ENCODE assay signal across 8 cellular contexts in the genomic region with DNA sequence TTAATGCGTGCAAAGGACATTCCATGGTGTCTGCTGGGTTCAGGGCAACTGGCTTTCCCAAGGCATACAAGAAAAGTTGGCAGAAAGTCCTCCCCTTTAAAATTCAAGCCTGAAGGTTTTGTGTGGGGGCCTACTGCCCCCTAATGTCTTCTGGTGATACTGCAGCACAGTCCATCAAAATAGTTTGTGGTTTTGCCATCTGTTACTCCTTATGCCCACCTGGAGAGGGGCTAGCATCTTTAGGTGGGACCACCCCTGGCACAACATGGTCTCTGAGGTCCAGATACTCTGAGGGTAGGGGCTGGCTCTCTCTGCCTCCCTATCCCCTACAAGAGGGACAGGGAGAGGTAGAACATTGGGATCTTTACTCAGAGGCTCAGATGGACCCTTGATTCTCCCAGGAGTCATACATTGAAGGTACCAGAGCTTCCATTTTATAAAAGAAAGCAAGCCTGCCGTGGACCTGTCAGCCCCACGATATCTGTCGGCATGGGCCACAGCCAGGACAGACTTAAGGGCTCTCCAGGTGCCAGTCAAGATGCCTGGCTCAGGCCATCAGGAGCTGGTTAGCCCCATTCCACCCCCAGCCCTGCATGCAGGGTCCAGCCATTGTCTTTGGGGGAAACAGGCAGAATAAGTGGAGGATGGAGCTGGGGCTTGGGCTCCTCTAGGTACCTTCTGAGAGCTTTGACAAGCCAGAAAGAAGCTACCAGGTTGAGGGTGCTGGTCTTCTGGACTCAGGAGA. TPM values are rescaled to one million over a fixed set of nuclear protein-coding genes. Genes with fewer than 3 reads are reported as not detected.
DNase-seq lines count a peak whose midpoint lies in the region; ATAC-seq and TF ChIP-seq lines count a peak whose summit lies in the region.

No MANE protein-coding gene starts in this region.

- H2BK12ac ChIP-seq in mesenchymal stem cell (ENCODE audit: low read length in 2 of 2): no peak overlapping the region

- peak; percentile 16 for DNase-seq in activated CD4-positive, CD25-positive, alpha-beta regulatory T cell treated with anti-CD3 and anti-CD28 coated beads, Interleukin-2, amount 50 U/mL, for 16 hours (ENCODE audit: low read depth, low spot score)
- DNase-seq in NAMALWA (ENCODE audit: low spot score) (peak; percentile 83), mesenchymal stem cell (peak; percentile 69), uterus (peak; percentile 36 to 51)
- DNase-seq in effector CD8-positive, alpha-beta T cell (lab: John Stamatoyannopoulos, UW): peak; percentile 24

- no peak overlapping the region for H2BK15ac ChIP-seq in mesenchymal stem cell (ENCODE audit: low read depth, poor library complexity, severe bottlenecking)

- H3K14ac ChIP-seq in mesenchymal stem cell (ENCODE audit: low read length in 2 of 2): no peak overlapping the region

- no peak overlapping the region for H3K18ac ChIP-seq in mesenchymal stem cell (ENCODE audit: low read depth in 1 of 2, low read length in 2 of 2)

- no peak for ATAC-seq in activated CD4-positive, CD25-positive, alpha-beta regulatory T cell treated with anti-CD3 and anti-CD28 coated beads, Interleukin-2, amount 50 U/mL, for 24 hours
- ATAC-seq in GM19328 (IDR thresholded peaks at IDR 0.05; ENCODE audit: unreplicated experiment): no peak

- no peak overlapping the region for H3K4ac ChIP-seq in mesenchymal stem cell (ENCODE audit: low read depth in 1 of 2, low read length in 2 of 2)

- H3K9me3 ChIP-seq in mesenchymal stem cell (ENCODE audit: control insufficient read depth, low read length) (no peaks in the 10 kb centered on the region), uterus (no peaks in the 10 kb centered on the region)

- H3K23ac ChIP-seq in mesenchymal stem cell (ENCODE audit: low read length in 2 of 2): no peak overlapping the region

- WGBS in mesenchymal stem cell: 67% methylated on average over 4 of the region's 4 CpGs

- intact Hi-C loops in uterus (cut with DNase I; ENCODE audit: low total_unique reads): no loop called here

- peaks cover 8% of the 10 kb centered on the region for H3K4me1 ChIP-seq in mesenchymal stem cell (ENCODE audit: control insufficient read depth, insufficient read depth, low read depth, low read length)
- H3K4me1 ChIP-seq in uterus: no peaks in the 10 kb centered on the region

- no peak overlapping the region for H2BK5ac ChIP-seq in mesenchymal stem cell (ENCODE audit: low read depth, low read length, poor library complexity, severe bottlenecking)

- no peak for TF ChIP-seq POLR2A in uterus (IDR thresholded peaks at IDR 0.05)

- H3K4me2 ChIP-seq in mesenchymal stem cell (ENCODE audit: low read length, poor library complexity, severe bottlenecking): no peak overlapping the region

- H3K9ac ChIP-seq in mesenchymal stem cell (ENCODE audit: low read length): peak overlapping the region; percentile 18

- peaks cover 5 to 30% of the 10 kb centered on the region in 2 experiments for H3K36me3 ChIP-seq in mesenchymal stem cell (ENCODE audit: control insufficient read depth in 1 of 2, insufficient read depth in 2 of 2, low read depth in 1 of 2, low read length in 2 of 2)
- H3K36me3 ChIP-seq in uterus: no peaks in the 10 kb centered on the region

- no peak overlapping the region for H2AFZ ChIP-seq in mesenchymal stem cell (ENCODE audit: low read depth, low read length)

- H3K27me3 ChIP-seq in mesenchymal stem cell (ENCODE audit: control insufficient read depth in 1 of 2, insufficient read depth in 1 of 2, low read length in 2 of 2): peaks cover 0 to 2% of the 10 kb centered on the region in 2 experiments
- no peaks in the 10 kb centered on the region for H3K27me3 ChIP-seq in uterus

- no peak overlapping the region for H4K91ac ChIP-seq in mesenchymal stem cell (ENCODE audit: low read length)

- H3K27ac ChIP-seq in mesenchymal stem cell (ENCODE audit: low read length, poor library complexity, severe bottlenecking) (no peak overlapping the region), uterus (no peak overlapping the region)

- no peak overlapping the region for H2BK120ac ChIP-seq in mesenchymal stem cell (ENCODE audit: low read depth, low read length)

- TF ChIP-seq CTCF in WI38 (IDR thresholded peaks at IDR 0.05; ENCODE audit: low read depth, low read length) (peak; percentile 90), uterus (IDR thresholded peaks at IDR 0.05) (peak; percentile 76 to 88 (median 82))

- no peak overlapping the region for H2AK5ac ChIP-seq in mesenchymal stem cell (ENCODE audit: low read length, severe bottlenecking)

- no peak overlapping the region for H4K8ac ChIP-seq in mesenchymal stem cell (ENCODE audit: low read length)

- H3K4me3 ChIP-seq in WI38 (ENCODE audit: low read depth, low read length): no peak overlapping the region
- no peak overlapping the region for H3K4me3 ChIP-seq in mesenchymal stem cell (ENCODE audit: insufficient read depth in 1 of 2, low read depth in 1 of 2, low read length in 2 of 2)
- H3K4me3 ChIP-seq in uterus: no peak overlapping the region

- peaks cover 2% of the 10 kb centered on the region for H3K79me1 ChIP-seq in mesenchymal stem cell (replicated peaks; ENCODE audit: low read length, poor library complexity, severe bottlenecking)

RNA-seq across cellular contexts. Expression of gene ESRP2, which starts 6.3 kb away (rescaled TPM):
- polyA plus RNA-seq in mesenchymal stem cell (2013, experiment 1 of 2): 0.04 TPM
- polyA plus RNA-seq in mesenchymal stem cell (2013, experiment 2 of 2): 0.03 TPM
- total RNA-seq in uterus: 1 to 10 TPM in 1 of 4 donors, under 1 TPM in 3; 0.26 to 5.3 (median 0.50) TPM

RNA-seq across cellular contexts. Expression of gene PLA2G15, which starts 15.6 kb away (rescaled TPM):
- polyA plus RNA-seq in mesenchymal stem cell (2013, experiment 1 of 2): 26.1 TPM
- polyA plus RNA-seq in mesenchymal stem cell (2013, experiment 2 of 2): 25.9 TPM
- 10 to 100 TPM in 2 of 4 donors, 1 to 10 TPM in 1, under 1 TPM in 1; 0.51 to 22.3 (median 7.9) TPM for total RNA-seq in uterus

RNA-seq across cellular contexts. Expression of gene SLC7A6, which starts 34.7 kb away (rescaled TPM):
- polyA plus RNA-seq in mesenchymal stem cell (2013, experiment 1 of 2): 27.0 TPM
- polyA plus RNA-seq in mesenchymal stem cell (2013, experiment 2 of 2): 34.1 TPM
- total RNA-seq in uterus: 10 to 100 TPM in 2 of 4 donors, 1 to 10 TPM in 2; 6.8 to 40.0 (median 19.6) TPM

Comparison
In these comparisons a context has a peak if more than half of its experiments do, and no peak if none do; other contexts are left out.
1. DNase-seq: peak in every context shown above with its lines; median percentile 83 in NAMALWA; 69 in mesenchymal stem cell; 44 in uterus; 24 in effector CD8-positive, alpha-beta T cell; 16 in activated CD4-positive, CD25-positive, alpha-beta regulatory T cell treated with anti-CD3 and anti-CD28 coated beads, Interleukin-2, amount 50 U/mL, for 16 hours.